2 cellular contexts compared by ENCODE assay signal in genomic region chr19:1102407-1103106, GRCh38.
TF ChIP-seq lines count a peak whose summit lies in the region.

No MANE protein-coding gene starts in this region.

TF ChIP-seq in HCT116, 20 proteins besides CTCF, POLR2A, EP300 and RAD21:
- TF ChIP-seq REST (IDR thresholded peaks at IDR 0.05; ENCODE audit: low read depth) (no peak), SP1 (IDR thresholded peaks at IDR 0.05; ENCODE audit: low read depth) (peak; percentile 88), ATF3 (IDR thresholded peaks at IDR 0.05) (no peak), EZH2phosphoT487 (IDR thresholded peaks at IDR 0.05; ENCODE audit: borderline replicate concordance) (no peak), ZBTB33 (IDR thresholded peaks at IDR 0.05; ENCODE audit: extremely low read depth, insufficient replicate concordance, low read length) (peak; percentile 17), MAX (IDR thresholded peaks at IDR 0.05) (peak; percentile 89), FOSL1 (IDR thresholded peaks at IDR 0.05; ENCODE audit: low read depth) (peak; percentile 94), ZNF274 (IDR thresholded peaks at IDR 0.05; ENCODE audit: low read depth, low read length) (no peak), TCF7L2 (IDR thresholded peaks at IDR 0.05; ENCODE audit: borderline replicate concordance, extremely low read depth, insufficient read depth, insufficient read length) (no peak), YY1 (IDR thresholded peaks at IDR 0.05; ENCODE audit: extremely low read depth, insufficient replicate concordance, low read depth, low read length) (no peak), POLR2AphosphoS5 (IDR thresholded peaks at IDR 0.05; ENCODE audit: low read depth, low read length) (no peak; the same call in 1 of the 2 replicates), CEBPB (IDR thresholded peaks at IDR 0.05; ENCODE audit: low read depth) (no peak), ZFX (IDR thresholded peaks at IDR 0.05) (no peak), CBX3 (IDR thresholded peaks at IDR 0.05; ENCODE audit: low read depth) (no peak), SRF (IDR thresholded peaks at IDR 0.05; ENCODE audit: low read depth) (no peak), EGR1 (IDR thresholded peaks at IDR 0.05; ENCODE audit: low read depth) (peak; percentile 87), SIN3A (IDR thresholded peaks at IDR 0.05; ENCODE audit: low read depth) (0 out of 2 replicates have a peak, but pooled peaks have one; percentile 78), EZH2 (IDR thresholded peaks at IDR 0.05) (no peak), JUND (IDR thresholded peaks at IDR 0.05) (peak; percentile 96), ELF1 (IDR thresholded peaks at IDR 0.05; ENCODE audit: borderline replicate concordance, low read depth) (no peak)

TF ChIP-seq in H1, 55 proteins besides CTCF, POLR2A, EP300 and RAD21:
- TF ChIP-seq CEBPB (IDR thresholded peaks at IDR 0.05; ENCODE audit: low read depth, low read length) = no peak
- TF ChIP-seq SP4 (IDR thresholded peaks at IDR 0.05; ENCODE audit: low read length) = no peak
- TF ChIP-seq SIX5 (IDR thresholded peaks at IDR 0.05; ENCODE audit: low read depth, low read length) = no peak
- TF ChIP-seq JUN (IDR thresholded peaks at IDR 0.05; ENCODE audit: low read depth, low read length) = no peak
- TF ChIP-seq NRF1 (IDR thresholded peaks at IDR 0.05; ENCODE audit: low read depth, low read length) = no peak
- no peak for TF ChIP-seq ZNF274 (IDR thresholded peaks at IDR 0.05; ENCODE audit: borderline replicate concordance, extremely low read depth, low read length)
- TF ChIP-seq YY1 (IDR thresholded peaks at IDR 0.05; ENCODE audit: low read depth, low read length) = no peak
- no peak for TF ChIP-seq HDAC2 (IDR thresholded peaks at IDR 0.05; ENCODE audit: borderline replicate concordance in 1 of 2, low read depth in 2 of 2, low read length in 2 of 2)
- no peak for TF ChIP-seq ASH2L (IDR thresholded peaks at IDR 0.05; ENCODE audit: low read length)
- TF ChIP-seq E2F6 (IDR thresholded peaks at IDR 0.05) = no peak
- no peak for TF ChIP-seq SIRT6 (IDR thresholded peaks at IDR 0.05; ENCODE audit: low read length)
- TF ChIP-seq RXRA (IDR thresholded peaks at IDR 0.05; ENCODE audit: insufficient read depth, low read depth, low read length) = no peak
- TF ChIP-seq MAX (IDR thresholded peaks at IDR 0.05) = no peak
- no peak for TF ChIP-seq BCL11A (IDR thresholded peaks at IDR 0.05; ENCODE audit: low read depth in 2 of 2, low read length in 2 of 2)
- no peak for TF ChIP-seq CHD2 (IDR thresholded peaks at IDR 0.05; ENCODE audit: low read length)
- no peak for TF ChIP-seq SP1 (IDR thresholded peaks at IDR 0.05; ENCODE audit: low read depth, low read length)
- TF ChIP-seq KDM5A (IDR thresholded peaks at IDR 0.05; ENCODE audit: low read length) = no peak
- no peak for TF ChIP-seq PHF8 (conservative IDR thresholded peaks at IDR 0.05; ENCODE audit: low read depth, low read length)
